ENCODE assay signal across 8 cellular contexts in genomic region chr14:23299986-23300686, GRCh38. TPM values are rescaled to one million over a fixed set of nuclear protein-coding genes. Genes with fewer than 3 reads are reported as not detected.
A peak's percentile ranks its signal among the peaks of the same experiment; 100 is the strongest.
DNase-seq lines count a peak whose midpoint lies in the region; ATAC-seq, FAIRE-seq and TF ChIP-seq lines count a peak whose summit lies in the region.

No MANE protein-coding gene starts in this region.

- no peaks in the 10 kb centered on the region for H3K9me3 ChIP-seq in cardiac muscle cell (ENCODE audit: low read depth)
- no peaks in the 10 kb centered on the region for H3K9me3 ChIP-seq in body of pancreas
- H3K9me3 ChIP-seq in uterus: no peaks in the 10 kb centered on the region

- H3K18ac ChIP-seq in mesendoderm (ENCODE audit: low read length): no peak overlapping the region

- H3K36me3 ChIP-seq in cardiac muscle cell: peaks cover 16% of the 10 kb centered on the region
- H3K36me3 ChIP-seq in body of pancreas (replicated peaks in 1 of 2; ENCODE audit: insufficient read depth in 1 of 2, low read depth in 2 of 2): no peaks in the 10 kb centered on the region
- no peaks in the 10 kb centered on the region for H3K36me3 ChIP-seq in mesendoderm (ENCODE audit: control insufficient read depth, insufficient read depth, low read length)
- no peaks in the 10 kb centered on the region for H3K36me3 ChIP-seq in uterus

- H3K4me2 ChIP-seq in mesendoderm (ENCODE audit: low read length): peak overlapping the region; percentile 3

- intact Hi-C loops in cardiac septum (cut with DNase I): loop anchor here (2.0 to 10.0 kb wide), 3 partner anchors 13 to 257 kb away; partner anchors contain the start of genes ACIN1, C14orf119, HOMEZ and THTPA
- intact Hi-C loops in body of pancreas (cut with DNase I): no loop called here
- intact Hi-C loops in uterus (cut with DNase I; ENCODE audit: low total_unique reads): no loop called here

- H3K27ac ChIP-seq in cardiac muscle cell (peak overlapping the region; percentile 98), body of pancreas (peak overlapping the region; percentile 94 to 99 (median 98)), mesendoderm (ENCODE audit: low read depth, low read length) (no peak overlapping the region), uterus (peak overlapping the region; percentile 99)

- H2BK5ac ChIP-seq in mesendoderm (ENCODE audit: low read length): no peak overlapping the region

- TF ChIP-seq POLR2A in body of pancreas (IDR thresholded peaks at IDR 0.05) (no peak), uterus (IDR thresholded peaks at IDR 0.05) (no peak)

- ATAC-seq in body of pancreas: no peak

- no peaks in the 10 kb centered on the region for H3K79me2 ChIP-seq in mesendoderm (ENCODE audit: control insufficient read depth, insufficient read depth, low read length)

- H3K23ac ChIP-seq in mesendoderm (ENCODE audit: low read length): no peak overlapping the region

- no peak overlapping the region for H3K4ac ChIP-seq in mesendoderm (ENCODE audit: low read depth, low read length)

- H4K5ac ChIP-seq in mesendoderm (ENCODE audit: low read length): no peak overlapping the region

- no peak for TF ChIP-seq CTCF in cardiac muscle cell (IDR thresholded peaks at IDR 0.05; ENCODE audit: low read depth, low read length)
- no peak for TF ChIP-seq CTCF in body of pancreas (IDR thresholded peaks at IDR 0.05)
- TF ChIP-seq CTCF in uterus (IDR thresholded peaks at IDR 0.05): peak in 1 of 4 experiments; percentile 2

- no peak overlapping the region for H2AK5ac ChIP-seq in mesendoderm (ENCODE audit: low read length)

- no peak for FAIRE-seq in GM19239 (lab: Jason Lieb, UNC)

- H3K4me1 ChIP-seq in cardiac muscle cell (ENCODE audit: low read depth): peaks cover 20% of the 10 kb centered on the region
- H3K4me1 ChIP-seq in body of pancreas: peaks cover 29% of the 10 kb centered on the region
- H3K4me1 ChIP-seq in mesendoderm (ENCODE audit: control insufficient read depth, low read depth, low read length): no peaks in the 10 kb centered on the region
- H3K4me1 ChIP-seq in uterus: peaks cover 5 to 6% of the 10 kb centered on the region in 2 donors

- WGBS in body of pancreas, 2 donors: 67 to 68% methylated on average over 10 of the region's 10 CpGs
- no CpG with 5 or more reads among the region's 10 CpGs for WGBS in mesendoderm (ENCODE audit: extremely low coverage, insufficient coverage, low lambda C conversion rate)

- H3K79me1 ChIP-seq in mesendoderm (ENCODE audit: low read length): no peaks in the 10 kb centered on the region

- peak overlapping the region; percentile 54 for H3K4me3 ChIP-seq in cardiac muscle cell
- H3K4me3 ChIP-seq in body of pancreas: peak overlapping the region in 1 of 2 donors; percentile 22
- H3K4me3 ChIP-seq in mesendoderm (ENCODE audit: low read length): no peak overlapping the region
- H3K4me3 ChIP-seq in uterus: peak overlapping the region; percentile 55 to 60

- peak overlapping the region; percentile 92 for H3K56ac ChIP-seq in mesendoderm (ENCODE audit: low read length)

- H2BK15ac ChIP-seq in mesendoderm (replicated peaks; ENCODE audit: low read depth): no peak overlapping the region

- H2BK120ac ChIP-seq in mesendoderm (ENCODE audit: low read depth, low read length): no peak overlapping the region

- no peak overlapping the region for H4K8ac ChIP-seq in mesendoderm (ENCODE audit: low read depth, low read length)

- no peaks in the 10 kb centered on the region for H3K27me3 ChIP-seq in cardiac muscle cell
- H3K27me3 ChIP-seq in body of pancreas: no peaks in the 10 kb centered on the region
- H3K27me3 ChIP-seq in mesendoderm (ENCODE audit: insufficient read depth, low read length, poor library complexity): no peaks in the 10 kb centered on the region
- H3K27me3 ChIP-seq in uterus: no peaks in the 10 kb centered on the region

- H3K9ac ChIP-seq in mesendoderm (ENCODE audit: low read length): peak overlapping the region; percentile 92

- DNase-seq in cardiac muscle cell (ENCODE audit: low read depth in 1 of 2, low spot score in 1 of 2) (no peak), cardiac septum (ENCODE audit: low spot score) (no peak), body of pancreas (no peak), mesendoderm (no peak), uterus (no peak), GM19239 (ENCODE audit: insufficient read length, low spot score) (no peak), D341Med (ENCODE audit: low spot score) (no peak), NCI-H1436 treated with DMSO at 0.1 percent for 48 hours (lab: John Stamatoyannopoulos, UW) (no peak)

RNA-seq across cellular contexts. Expression of gene PPP1R3E, which starts 2.5 kb away (rescaled TPM):
- total RNA-seq in cardiac muscle cell (15.5 and 16.9 TPM in 2 replicates), cardiac septum (6.2 TPM), body of pancreas (1 to 10 TPM; 5.4 to 9.6 TPM), uterus (10 to 100 TPM in 1 of 4 donors, 1 to 10 TPM in 2, under 1 TPM in 1; 0.88 to 23.5 (median 6.5) TPM)
- polyA plus RNA-seq in cardiac muscle cell: 14.2 and 17.9 TPM in 2 replicates
- polyA plus RNA-seq in mesendoderm (2013, experiment 1 of 2): 1.8 TPM
- polyA plus RNA-seq in mesendoderm (2013, experiment 2 of 2): 1.8 TPM

RNA-seq across cellular contexts. Expression of gene BCL2L2, which starts 6.5 kb away (rescaled TPM):
- total RNA-seq in cardiac muscle cell: 28.6 and 40.7 TPM in 2 replicates
- polyA plus RNA-seq in cardiac muscle cell: 5.8 and 7.4 TPM in 2 replicates
- total RNA-seq in cardiac septum: 48.2 TPM
- 10 to 100 TPM; 25.4 to 73.2 TPM for total RNA-seq in body of pancreas
- polyA plus RNA-seq in mesendoderm (2013, experiment 1 of 2): 6.5 TPM
- 6.5 TPM for polyA plus RNA-seq in mesendoderm (2013, experiment 2 of 2)
- total RNA-seq in uterus: 10 to 100 TPM; 16.7 to 57.6 (median 21.4) TPM

RNA-seq across cellular contexts. Expression of gene HOMEZ, which starts 14.2 kb away (rescaled TPM):
- 12.3 and 13.6 TPM in 2 replicates for total RNA-seq in cardiac muscle cell
- polyA plus RNA-seq in cardiac muscle cell: 20.8 and 26.5 TPM in 2 replicates
- total RNA-seq in cardiac septum: 9.0 TPM
- total RNA-seq in body of pancreas: 1 to 10 TPM; 4.9 to 8.6 TPM
- polyA plus RNA-seq in mesendoderm (2013, experiment 1 of 2): 8.8 TPM
- polyA plus RNA-seq in mesendoderm (2013, experiment 2 of 2): 8.4 TPM
- 10 to 100 TPM in 2 of 4 donors, 1 to 10 TPM in 2; 5.1 to 26.2 (median 11.4) TPM for total RNA-seq in uterus

RNA-seq across cellular contexts. Expression of gene PABPN1, which starts 21.1 kb away (rescaled TPM):
- total RNA-seq in cardiac muscle cell: 184 and 194 TPM in 2 replicates
- 502 and 534 TPM in 2 replicates for polyA plus RNA-seq in cardiac muscle cell
- 82.9 TPM for total RNA-seq in cardiac septum
- total RNA-seq in body of pancreas: 10 to 100 TPM; 28.8 to 46.8 TPM
- polyA plus RNA-seq in mesendoderm (2013, experiment 1 of 2): 246 TPM
- 254 TPM for polyA plus RNA-seq in mesendoderm (2013, experiment 2 of 2)
- 100 to 1,000 TPM in 1 of 4 donors, 10 to 100 TPM in 2, 1 to 10 TPM in 1; 8.5 to 174 (median 49.4) TPM for total RNA-seq in uterus

RNA-seq across cellular contexts. Expression of gene SLC22A17, which starts 52.6 kb away (rescaled TPM):
- 66.6 and 74.0 TPM in 2 replicates for total RNA-seq in cardiac muscle cell
- polyA plus RNA-seq in cardiac muscle cell: 43.8 and 55.1 TPM in 2 replicates
- 10.6 TPM for total RNA-seq in cardiac septum
- 10 to 100 TPM; 20.8 to 36.6 TPM for total RNA-seq in body of pancreas
- 15.4 TPM for polyA plus RNA-seq in mesendoderm (2013, experiment 1 of 2)
- 16.7 TPM for polyA plus RNA-seq in mesendoderm (2013, experiment 2 of 2)
- 10 to 100 TPM; 30.6 to 49.4 (median 41.7) TPM for total RNA-seq in uterus
